Comparison of ENCODE assay signal across 8 cellular contexts in genomic region chr12:62466018-62466595, GRCh38. TPM values are rescaled to one million over a fixed set of nuclear protein-coding genes. Genes with fewer than 3 reads are reported as not detected.
DNase-seq lines count a peak whose midpoint lies in the region; ATAC-seq and TF ChIP-seq lines count a peak whose summit lies in the region.

No MANE protein-coding gene starts in this region.

- H3K9me3 ChIP-seq in mucosa of descending colon = peaks cover 11% of the 10 kb centered on the region

- DNase-seq in activated gamma-delta T cell treated with Interleukin-2 at 50 U/mL for 16 hours (peak; percentile 12), activated gamma-delta T cell (lab: John Stamatoyannopoulos, UW) (no peak), NAMALWA (ENCODE audit: low spot score) (peak; percentile 62), mucosa of descending colon (peak in 2 of 3 donors; percentile 44 to 46), type B pancreatic cell (ENCODE audit: extremely low spot score, unreplicated experiment) (no peak)
- DNase-seq in activated CD8-positive, alpha-beta T cell treated with anti-CD3 and anti-CD28 coated beads, Interleukin-2, amount 10 ng/mL, durations not matched to agents 7 days and 5 days = peak; percentile 35

- H3K4me3 Mint-ChIP-seq in activated CD8-positive, alpha-beta T cell treated with anti-CD3 and anti-CD28 coated beads, Interleukin-2, amount 10 ng/mL, durations not matched to agents 7 days and 5 days = peak overlapping the region; percentile 90
- peak overlapping the region; percentile 95 for H3K4me3 Mint-ChIP-seq in type B pancreatic cell

- peaks cover 21% of the 10 kb centered on the region for H3K4me1 Mint-ChIP-seq in activated CD8-positive, alpha-beta T cell treated with anti-CD3 and anti-CD28 coated beads, Interleukin-2, amount 10 ng/mL, durations not matched to agents 7 days and 5 days (ENCODE audit: low read depth)
- peaks cover 6% of the 10 kb centered on the region for H3K4me1 Mint-ChIP-seq in type B pancreatic cell (ENCODE audit: unreplicated experiment)

- peak overlapping the region; percentile 96 for H3K27ac Mint-ChIP-seq in activated CD8-positive, alpha-beta T cell treated with anti-CD3 and anti-CD28 coated beads, Interleukin-2, amount 10 ng/mL, durations not matched to agents 7 days and 5 days
- peak overlapping the region; percentile 95 for H3K27ac Mint-ChIP-seq in type B pancreatic cell

- POLR2A ChIA-PET in activated CD8-positive, alpha-beta T cell treated with anti-CD3 and anti-CD28 coated beads, Interleukin-2, amount 10 ng/mL, durations not matched to agents 7 days and 5 days (lab: Charles Lee) = interaction anchor here (1.2 to 1.4 kb wide), 2 partner anchors 31 to 137 kb away, joined by 3 read pairs; no protein-coding TSS in a partner anchor

- TF ChIP-seq CTCF in mucosa of descending colon (IDR thresholded peaks at IDR 0.05) (no peak), type B pancreatic cell (conservative IDR thresholded peaks at IDR 0.05) (no peak)

- H3K4me1 ChIP-seq in mucosa of descending colon (ENCODE audit: low read depth) = peaks cover 16% of the 10 kb centered on the region

- intact Hi-C loops in mucosa of descending colon (cut with DNase I, micrococcal nuclease) = no loop called here

- ATAC-seq in HG02588 (IDR thresholded peaks at IDR 0.05; ENCODE audit: unreplicated experiment) (peak; percentile 28), esophagus mucosa (peak; percentile 45), mucosa of descending colon (peak; percentile 44)
- ATAC-seq in activated CD8-positive, alpha-beta T cell treated with anti-CD3 and anti-CD28 coated beads, Interleukin-2, amount 10 ng/mL, durations not matched to agents 7 days and 5 days = peak; percentile 15

- CTCF ChIA-PET in activated CD8-positive, alpha-beta T cell treated with anti-CD3 and anti-CD28 coated beads, Interleukin-2, amount 10 ng/mL, durations not matched to agents 7 days and 5 days (lab: Charles Lee) = interaction anchor here (0.5 to 6.0 kb wide), 6 partner anchors 29 to 1973 kb away, joined by 3 to 45 read pairs (median 4); no protein-coding TSS in a partner anchor

- H3K27me3 Mint-ChIP-seq in activated CD8-positive, alpha-beta T cell treated with anti-CD3 and anti-CD28 coated beads, Interleukin-2, amount 10 ng/mL, durations not matched to agents 7 days and 5 days (ENCODE audit: low read depth) = peaks cover 3% of the 10 kb centered on the region
- H3K27me3 Mint-ChIP-seq in type B pancreatic cell = peaks cover 3% of the 10 kb centered on the region

- peak overlapping the region; percentile 87 for H3K4me3 ChIP-seq in mucosa of descending colon

- no peaks in the 10 kb centered on the region for H3K36me3 ChIP-seq in mucosa of descending colon (ENCODE audit: low read depth)

- H3K9me3 Mint-ChIP-seq in activated CD8-positive, alpha-beta T cell treated with anti-CD3 and anti-CD28 coated beads, Interleukin-2, amount 10 ng/mL, durations not matched to agents 7 days and 5 days (ENCODE audit: insufficient read depth) = peaks cover 24% of the 10 kb centered on the region
- peaks cover 12% of the 10 kb centered on the region for H3K9me3 Mint-ChIP-seq in type B pancreatic cell

- peaks cover 15% of the 10 kb centered on the region for H3K36me3 Mint-ChIP-seq in activated CD8-positive, alpha-beta T cell treated with anti-CD3 and anti-CD28 coated beads, Interleukin-2, amount 10 ng/mL, durations not matched to agents 7 days and 5 days (ENCODE audit: low read depth)
- no peaks in the 10 kb centered on the region for H3K36me3 Mint-ChIP-seq in type B pancreatic cell

RNA-seq across cellular contexts. Expression of gene MON2, which starts 0.5 kb away (rescaled TPM):
- 10 to 100 TPM; 40.0 to 46.6 TPM for total RNA-seq in activated CD8-positive, alpha-beta T cell treated with anti-CD3 and anti-CD28 coated beads, Interleukin-2, amount 10 ng/mL, durations not matched to agents 7 days and 5 days
- total RNA-seq in esophagus mucosa = 30.9 TPM
- 10 to 100 TPM; 54.3 to 77.8 (median 55.4) TPM for total RNA-seq in mucosa of descending colon
- total RNA-seq in type B pancreatic cell (ENCODE audit: low replicate concordance) = 44.2 and 47.4 TPM in 2 replicates

Comparison
In these comparisons a context has a peak if more than half of its experiments do, and no peak if none do; other contexts are left out.
1. DNase-seq: peak in activated gamma-delta T cell treated with Interleukin-2 at 50 U/mL for 16 hours (single experiment), NAMALWA (single experiment), activated CD8-positive, alpha-beta T cell treated with anti-CD3 and anti-CD28 coated beads, Interleukin-2, amount 10 ng/mL, durations not matched to agents 7 days and 5 days (single experiment) and mucosa of descending colon (2 of 3); none in activated gamma-delta T cell (single experiment) and type B pancreatic cell (single experiment).
2. Peak in every context shown above with its lines, with median percentiles within 50 percentile points of each other: ATAC-seq.